18 cellular contexts compared by ENCODE assay signal in the genomic region with DNA sequence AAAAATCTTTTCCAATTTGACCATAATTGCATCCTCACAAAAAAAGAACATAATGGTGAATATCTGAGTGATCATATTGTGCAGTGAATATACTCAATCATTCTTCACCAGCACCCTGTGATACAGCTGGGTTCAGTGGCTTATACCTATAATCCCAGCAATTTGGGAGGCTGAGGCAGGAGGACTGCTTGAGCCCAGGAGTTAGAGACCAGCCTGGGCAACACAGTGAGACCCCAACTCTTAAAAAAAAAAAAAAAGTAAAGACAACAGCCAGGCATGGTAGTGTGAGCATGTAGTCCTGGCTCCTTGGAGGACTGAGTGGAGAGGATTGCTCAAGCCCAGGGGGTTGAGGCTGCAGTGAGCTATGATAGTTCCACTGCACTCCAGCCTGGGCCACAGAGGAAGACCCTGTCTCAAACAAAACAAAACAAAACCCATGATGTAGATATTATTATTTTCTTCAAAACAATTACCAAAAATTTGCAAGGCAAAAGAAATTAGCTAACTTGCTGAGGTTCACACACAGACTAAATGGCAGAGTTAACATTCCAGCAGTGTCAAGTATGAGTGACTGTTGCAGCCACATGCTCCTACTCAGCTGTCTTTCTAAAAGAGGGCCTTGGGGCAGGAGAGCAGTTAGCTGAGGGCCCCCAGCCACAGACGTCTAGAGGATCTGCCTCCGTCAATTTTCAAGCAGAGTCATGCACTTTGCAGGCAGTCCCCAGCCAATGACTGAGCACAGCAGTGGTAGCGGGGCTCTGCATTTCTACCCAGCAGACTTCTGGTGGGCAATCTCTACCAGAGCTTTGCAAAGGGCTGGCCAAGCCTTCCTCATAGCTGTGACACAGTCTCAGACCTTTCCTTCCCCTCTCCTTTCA. TPM values are rescaled to one million over a fixed set of nuclear protein-coding genes. Genes with fewer than 3 reads are reported as not detected.
DNase-seq lines count a peak whose midpoint lies in the region; ATAC-seq and TF ChIP-seq lines count a peak whose summit lies in the region.
"Had no signal": no experiment of that assay in that cellular context is flagged by ENCODE, and none has a peak within 500 bp of the region (broad histone marks: within the 10 kb centered on the region; RNA-seq: fewer than 3 reads in every experiment).

No MANE protein-coding gene starts in this region.

- no peak overlapping the region for H4K8ac ChIP-seq in trophoblast cell (ENCODE audit: low read depth, low read length)

- no peaks in the 10 kb centered on the region for H3K9me2 ChIP-seq in hepatocyte (replicated peaks; ENCODE audit: insufficient read depth)

- H3K27me3 ChIP-seq in hepatocyte (no peaks in the 10 kb centered on the region), trophoblast cell (ENCODE audit: insufficient read depth, low read length) (no peaks in the 10 kb centered on the region)
- H3K27me3 ChIP-seq: spleen, tibial artery had no signal

- H4K91ac ChIP-seq in trophoblast cell (ENCODE audit: low read depth, low read length) = peak overlapping the region; percentile 24

- no peak overlapping the region for H3K4me3 Mint-ChIP-seq in HFFc6
- H3K4me3 Mint-ChIP-seq: effector memory CD8-positive, alpha-beta T cell; T-helper 1 cell treated with Interleukin-12 subunit alpha and Interleukin-12 subunit beta and Interleukin-4 antibody, amounts not matched to agents 30 μg/mL and 1 μg/mL, for 36 hours had no signal

- H3K79me2 ChIP-seq in hepatocyte = peaks cover 86% of the 10 kb centered on the region
- no peaks in the 10 kb centered on the region for H3K79me2 ChIP-seq in trophoblast cell (ENCODE audit: control insufficient read depth, insufficient read depth, low read length, poor library complexity)

- H3K18ac ChIP-seq in trophoblast cell (ENCODE audit: low read length) = no peak overlapping the region

- no peaks in the 10 kb centered on the region for H3K27me3 Mint-ChIP-seq in HFFc6 (ENCODE audit: insufficient read depth)
- H3K27me3 Mint-ChIP-seq: effector memory CD8-positive, alpha-beta T cell had no signal

- ATAC-seq in GM21619 (IDR thresholded peaks at IDR 0.05; ENCODE audit: unreplicated experiment) = no peak
- ATAC-seq: activated CD4-positive, CD25-positive, alpha-beta regulatory T cell treated with anti-CD3 and anti-CD28 coated beads, Interleukin-2, amount 50 U/mL, for 24 hours; effector memory CD8-positive, alpha-beta T cell had no signal

- WGBS in hepatocyte (ENCODE audit: low lambda C conversion rate, missing lambda C conversion rate) = 54% methylated on average over 3 of the region's 3 CpGs
- WGBS in trophoblast cell (ENCODE audit: extremely low coverage, insufficient coverage, insufficient read length) = no CpG with 5 or more reads among the region's 3 CpGs

- TF ChIP-seq CTCF in HFFc6 (IDR thresholded peaks at IDR 0.05) (no peak), hepatocyte (IDR thresholded peaks at IDR 0.05; ENCODE audit: poor library complexity) (no peak)

- in situ Hi-C loops in SK-MEL-5 (cut with HindIII; ENCODE audit: low pct_unique_long_range_greater_than_20kb, low sequenced_read_pairs) = no loop called here

- peaks cover 12% of the 10 kb centered on the region for H4K20me1 ChIP-seq in hepatocyte (ENCODE audit: insufficient read depth, poor library complexity, severe bottlenecking)

- H3K4me1 Mint-ChIP-seq in HFFc6 (ENCODE audit: low read depth) = peaks cover 49% of the 10 kb centered on the region

- H3K27ac ChIP-seq in hepatocyte (no peak overlapping the region), trophoblast cell (ENCODE audit: low read depth, low read length) (no peak overlapping the region)
- H3K27ac ChIP-seq: C4-2B, spleen, tibial artery had no signal

- no peak for TF ChIP-seq POLR2A in erythroblast (IDR thresholded peaks at IDR 0.05; ENCODE audit: low read length)

- H2BK12ac ChIP-seq in trophoblast cell (ENCODE audit: low read length) = no peak overlapping the region

- H3K14ac ChIP-seq in trophoblast cell (ENCODE audit: low read length) = no peak overlapping the region

- H3K23ac ChIP-seq in trophoblast cell (ENCODE audit: low read length) = no peak overlapping the region

- no peak for DNase-seq in HFFc6
- peak; percentile 28 for DNase-seq in SK-MEL-5 (ENCODE audit: low read depth, low spot score)
- no peak for DNase-seq in hepatocyte (ENCODE audit: low spot score)
- peak; percentile 69 to 75 for DNase-seq in trophoblast cell
- DNase-seq in NCI-H1694 treated with DMSO at 0.1 percent for 48 hours (lab: John Stamatoyannopoulos, UW) = no peak
- no peak for DNase-seq in erythroblast (lab: John Stamatoyannopoulos, UW)
- DNase-seq: activated gamma-delta T cell; amniotic stem cell; DND-41; effector memory CD8-positive, alpha-beta T cell; NK-92 treated with Interleukin-12 subunit alpha and Interleukin-12 subunit beta, amount 100 ng/mL, for 24 hours; posterior cingulate gyrus; spleen; tibial artery had no signal

- peak overlapping the region; percentile 54; the same call in 1 of the 2 replicates for H3K27ac Mint-ChIP-seq in HFFc6
- H3K27ac Mint-ChIP-seq: effector memory CD8-positive, alpha-beta T cell; T-helper 1 cell treated with Interleukin-12 subunit alpha and Interleukin-12 subunit beta and Interleukin-4 antibody, amounts not matched to agents 30 μg/mL and 1 μg/mL, for 36 hours had no signal

- no peaks in the 10 kb centered on the region for H3K79me1 ChIP-seq in trophoblast cell (ENCODE audit: low read length)

- no peak overlapping the region for H4K12ac ChIP-seq in trophoblast cell (ENCODE audit: low read depth, low read length)

- H3K36me3 ChIP-seq in hepatocyte (replicated peaks; ENCODE audit: insufficient read depth, low read depth) = no peaks in the 10 kb centered on the region
- no peaks in the 10 kb centered on the region for H3K36me3 ChIP-seq in trophoblast cell (ENCODE audit: control insufficient read depth in 1 of 2, insufficient read depth in 2 of 2, low read length in 2 of 2)
- H3K36me3 ChIP-seq: spleen, tibial artery had no signal

- H3K9ac ChIP-seq in trophoblast cell (ENCODE audit: low read length) = no peak overlapping the region

- no peak overlapping the region for H2AK5ac ChIP-seq in trophoblast cell (ENCODE audit: low read length)

- H3K36me3 Mint-ChIP-seq in HFFc6 (ENCODE audit: low read depth) = peaks cover 5% of the 10 kb centered on the region

- peak overlapping the region; percentile 46 for H3K4ac ChIP-seq in trophoblast cell (ENCODE audit: low read depth, low read length)

- H3K4me1 ChIP-seq in hepatocyte (ENCODE audit: insufficient read depth) = peaks cover 15% of the 10 kb centered on the region
- peaks cover 7 to 10% of the 10 kb centered on the region in 2 experiments for H3K4me1 ChIP-seq in trophoblast cell (ENCODE audit: control insufficient read depth in 1 of 2, insufficient read depth in 2 of 2, low read length in 2 of 2)
- H3K4me1 ChIP-seq: tibial artery had no signal

- no peak overlapping the region for H3K4me3 ChIP-seq in hepatocyte
- H3K4me3 ChIP-seq in trophoblast cell (ENCODE audit: low read depth, low read length) = no peak overlapping the region
- H3K4me3 ChIP-seq: spleen, tibial artery had no signal

- H3K9me3 Mint-ChIP-seq in HFFc6 = peaks cover 4% of the 10 kb centered on the region; the same call in 1 of the 2 replicates
- H3K9me3 Mint-ChIP-seq: T-helper 1 cell treated with Interleukin-12 subunit alpha and Interleukin-12 subunit beta and Interleukin-4 antibody, amounts not matched to agents 30 μg/mL and 1 μg/mL, for 36 hours had no signal

- no peak overlapping the region for H2BK120ac ChIP-seq in trophoblast cell (ENCODE audit: insufficient read depth, low read length, poor library complexity)

- H2AFZ ChIP-seq in hepatocyte (no peak overlapping the region), trophoblast cell (ENCODE audit: insufficient read depth, low read length, poor library complexity) (no peak overlapping the region)

- peak overlapping the region; percentile 2 for H3K4me2 ChIP-seq in hepatocyte
- H3K4me2 ChIP-seq in trophoblast cell (ENCODE audit: low read length) = peak overlapping the region; percentile 1

- no peak overlapping the region for H2BK5ac ChIP-seq in trophoblast cell (ENCODE audit: low read depth, low read length, poor library complexity)

- H3K9me3 ChIP-seq in hepatocyte (ENCODE audit: low read depth) = no peaks in the 10 kb centered on the region
- H3K9me3 ChIP-seq in trophoblast cell (ENCODE audit: insufficient read depth, low read depth, low read length) = no peaks in the 10 kb centered on the region
- H3K9me3 ChIP-seq: spleen, tibial artery had no signal

RNA-seq across cellular contexts. Expression of gene ADGRA3, which starts 33.4 kb away (rescaled TPM):
- total RNA-seq in HFFc6 (2021; fragmentation: NEBNext Ultra II Directional; extraction: Animal tissue kit (Norgen Biotek cat#: 25700)) = 10 to 100 TPM; 15.1 to 19.0 (median 17.7) TPM
- total RNA-seq in SK-MEL-5 (2014; rRNA removed; shearing (Covaris generic)) = 50.8 and 52.5 TPM in 2 replicates
- polyA plus RNA-seq in SK-MEL-5 (2015; cell fraction: cytosol; rRNA removed) = 48.6 and 58.0 TPM in 2 replicates
- 76.2 and 88.3 TPM in 2 replicates for polyA plus RNA-seq in SK-MEL-5 (2015; cell fraction: nucleus; rRNA removed)
- total RNA-seq in hepatocyte = 51.3 and 61.6 TPM in 2 replicates
- 18.1 and 21.2 TPM in 2 replicates for polyA plus RNA-seq in hepatocyte
- 12.6 and 15.3 TPM in 2 replicates for polyA plus RNA-seq in trophoblast cell (2013)

Comparison
In these comparisons a context has a peak if more than half of its experiments do, and no peak if none do; other contexts are left out.
1. DNase-seq: peak in SK-MEL-5 (single experiment) and trophoblast cell (2 of 2); none in HFFc6 (single experiment), hepatocyte (single experiment), NCI-H1694 treated with DMSO at 0.1 percent for 48 hours (single experiment) and erythroblast (0 of 2).